In genomic region chr2:65003037-65003436, GRCh38 we compare ENCODE assay signal across 16 cellular contexts. TPM values are rescaled to one million over a fixed set of nuclear protein-coding genes. Genes with fewer than 3 reads are reported as not detected.
A peak's percentile ranks its signal among the peaks of the same experiment; 100 is the strongest.
DNase-seq lines count a peak whose midpoint lies in the region; ATAC-seq and TF ChIP-seq lines count a peak whose summit lies in the region.
"Had no signal": no experiment of that assay in that cellular context is flagged by ENCODE, and none has a peak within 500 bp of the region (broad histone marks: within the 10 kb centered on the region; RNA-seq: fewer than 3 reads in every experiment).

No MANE protein-coding gene starts in this region.

- DNase-seq in Right ventricle myocardium superior (no peak), left ventricle myocardium inferior (no peak), heart right ventricle (peak in 1 of 2 donors; percentile 9), right cardiac atrium (no peak), left ventricle myocardium superior (no peak), breast epithelium (ENCODE audit: low spot score in 2 of 2) (no peak), CD14-positive monocyte (ENCODE audit: low spot score) (no peak)
- DNase-seq: C1 segment of cervical spinal cord; CD4-positive, CD25-positive, alpha-beta regulatory T cell; CD8-positive, alpha-beta T cell; DMS153; DND-41; GOT3; H7; HCEC 1CT had no signal

- H3K27ac Mint-ChIP-seq in CD14-positive monocyte = peak overlapping the region in 1 of 7 donors; percentile 41
- H3K27ac Mint-ChIP-seq: CD8-positive, alpha-beta T cell had no signal

- peak; percentile 26 for ATAC-seq in Right ventricle myocardium superior (ENCODE audit: poor library complexity)
- peak in 6 of 8 donors; percentile 28 to 79 (median 52) for ATAC-seq in heart right ventricle
- no peak for ATAC-seq in right cardiac atrium
- ATAC-seq in left ventricle myocardium superior = peak; percentile 82
- ATAC-seq: CD8-positive, alpha-beta T cell had no signal

- no peak overlapping the region for H3K4me3 Mint-ChIP-seq in CD14-positive monocyte
- H3K4me3 Mint-ChIP-seq: CD8-positive, alpha-beta T cell had no signal

- 47 to 60% methylated on average over 3 of the region's 3 CpGs for WGBS in heart right ventricle, 2 donors
- WGBS in right cardiac atrium = 75% methylated on average over 3 of the region's 3 CpGs

- H3K9me3 Mint-ChIP-seq in CD14-positive monocyte = no peaks in the 10 kb centered on the region
- H3K9me3 Mint-ChIP-seq: CD4-positive, CD25-positive, alpha-beta regulatory T cell; CD8-positive, alpha-beta T cell had no signal

- peaks cover 27 to 49% of the 10 kb centered on the region in 2 donors for H3K36me3 Mint-ChIP-seq in CD14-positive monocyte

- H3K27me3 Mint-ChIP-seq in CD14-positive monocyte (ENCODE audit: low read depth in 3 of 3) = no peaks in the 10 kb centered on the region
- H3K27me3 Mint-ChIP-seq: CD4-positive, CD25-positive, alpha-beta regulatory T cell had no signal

- peaks cover 11% of the 10 kb centered on the region for H3K36me3 ChIP-seq in left ventricle myocardium inferior
- H3K36me3 ChIP-seq in heart right ventricle = peaks cover 0 to 34% (median 0%) of the 10 kb centered on the region in 9 donors
- H3K36me3 ChIP-seq in breast epithelium = no peaks in the 10 kb centered on the region

- no peaks in the 10 kb centered on the region for H3K27me3 ChIP-seq in left ventricle myocardium inferior (ENCODE audit: low read depth)
- no peaks in the 10 kb centered on the region for H3K27me3 ChIP-seq in heart right ventricle
- H3K27me3 ChIP-seq in right cardiac atrium (ENCODE audit: control insufficient read depth, insufficient read depth) = no peaks in the 10 kb centered on the region
- H3K27me3 ChIP-seq in breast epithelium = no peaks in the 10 kb centered on the region

- H3K4me1 ChIP-seq in left ventricle myocardium inferior (peaks cover 20% of the 10 kb centered on the region), heart right ventricle (peaks cover 0 to 22% (median 17%) of the 10 kb centered on the region in 9 donors), right cardiac atrium (ENCODE audit: control insufficient read depth, insufficient read depth, low read length) (no peaks in the 10 kb centered on the region), breast epithelium (no peaks in the 10 kb centered on the region)
- H3K4me1 ChIP-seq: Caco-2 had no signal

- peaks cover 7% of the 10 kb centered on the region for H3K4me1 Mint-ChIP-seq in CD14-positive monocyte

- H3K4me3 ChIP-seq in left ventricle myocardium inferior (no peak overlapping the region), heart right ventricle (no peak overlapping the region), right cardiac atrium (ENCODE audit: low read length) (no peak overlapping the region), breast epithelium (no peak overlapping the region)

- H3K27ac ChIP-seq in left ventricle myocardium inferior (replicated peaks) (no peak overlapping the region), heart right ventricle (peak overlapping the region in 2 of 10 donors; percentile 15 to 32), right cardiac atrium (ENCODE audit: low read length) (no peak overlapping the region), breast epithelium (no peak overlapping the region)

- intact Hi-C loops in Right ventricle myocardium superior (cut with DNase I) (no loop called here), left ventricle myocardium inferior (cut with micrococcal nuclease) (no loop called here), heart right ventricle (cut with DNase I) (loop anchor here in 1 of 10 donors (5.0 kb wide), 1 partner anchor 51 kb away; no protein-coding TSS in a partner anchor), right cardiac atrium (cut with DNase I) (no loop called here), left ventricle myocardium superior (cut with micrococcal nuclease) (no loop called here), breast epithelium (cut with DNase I; ENCODE audit: low total_unique reads) (no loop called here), CD14-positive monocyte (cut with micrococcal nuclease) (no loop called here)

- H3K9me3 ChIP-seq in left ventricle myocardium inferior (replicated peaks) = no peaks in the 10 kb centered on the region
- H3K9me3 ChIP-seq in heart right ventricle = no peaks in the 10 kb centered on the region
- H3K9me3 ChIP-seq in right cardiac atrium (ENCODE audit: control insufficient read depth, low read length) = no peaks in the 10 kb centered on the region
- H3K9me3 ChIP-seq in breast epithelium = no peaks in the 10 kb centered on the region
- H3K9me3 ChIP-seq: Caco-2 had no signal

- no peak for TF ChIP-seq POLR2A in breast epithelium (IDR thresholded peaks at IDR 0.05)

- no peak for TF ChIP-seq CTCF in left ventricle myocardium inferior (IDR thresholded peaks at IDR 0.05; ENCODE audit: borderline replicate concordance)
- TF ChIP-seq CTCF in heart right ventricle (IDR thresholded peaks at IDR 0.05) = no peak
- TF ChIP-seq CTCF in breast epithelium (IDR thresholded peaks at IDR 0.05) = no peak
- no peak for TF ChIP-seq CTCF in CD14-positive monocyte (IDR thresholded peaks at IDR 0.05)

RNA-seq across cellular contexts. Expression of gene SLC1A4, which starts 13.8 kb away (rescaled TPM):
- total RNA-seq in Right ventricle myocardium superior = 3.5 TPM
- total RNA-seq in left ventricle myocardium inferior = 13.2 TPM
- 10 to 100 TPM in 6 of 10 donors, 1 to 10 TPM in 4; 3.5 to 18.7 (median 11.3) TPM for total RNA-seq in heart right ventricle
- polyA plus RNA-seq in heart right ventricle = 10 to 100 TPM in 1 of 2 donors, 1 to 10 TPM in 1; 2.1 to 14.2 TPM
- total RNA-seq in right cardiac atrium = 1 to 10 TPM; 3.6 to 5.6 (median 4.3) TPM
- 1.2 TPM for polyA plus RNA-seq in right cardiac atrium
- total RNA-seq in left ventricle myocardium superior = 6.2 TPM
- 10 to 100 TPM in 2 of 3 donors, 1 to 10 TPM in 1; 9.1 to 31.5 (median 11.4) TPM for total RNA-seq in breast epithelium
- 1 to 10 TPM; 4.4 to 4.5 TPM for polyA plus RNA-seq in CD14-positive monocyte

RNA-seq across cellular contexts. Expression of gene CEP68, which starts 53.2 kb away (rescaled TPM):
- total RNA-seq in Right ventricle myocardium superior (19.5 TPM), left ventricle myocardium inferior (20.2 TPM), heart right ventricle (10 to 100 TPM; 12.5 to 28.4 (median 23.1) TPM), right cardiac atrium (10 to 100 TPM; 12.0 to 19.3 (median 15.1) TPM), left ventricle myocardium superior (19.5 TPM), breast epithelium (10 to 100 TPM; 23.3 to 32.2 (median 25.0) TPM)
- polyA plus RNA-seq in heart right ventricle (10 to 100 TPM in 1 of 2 donors, 1 to 10 TPM in 1; 4.3 to 10.0 TPM), right cardiac atrium (8.6 TPM), CD14-positive monocyte (1 to 10 TPM; 2.5 to 2.8 TPM)

Comparison
In these comparisons a context has a peak if more than half of its experiments do, and no peak if none do; other contexts are left out.
1. ATAC-seq: peak in Right ventricle myocardium superior (single experiment), heart right ventricle (6 of 8) and left ventricle myocardium superior (single experiment); none in right cardiac atrium (0 of 2).